ENCODE assay signal across 9 cellular contexts in the genomic region with DNA sequence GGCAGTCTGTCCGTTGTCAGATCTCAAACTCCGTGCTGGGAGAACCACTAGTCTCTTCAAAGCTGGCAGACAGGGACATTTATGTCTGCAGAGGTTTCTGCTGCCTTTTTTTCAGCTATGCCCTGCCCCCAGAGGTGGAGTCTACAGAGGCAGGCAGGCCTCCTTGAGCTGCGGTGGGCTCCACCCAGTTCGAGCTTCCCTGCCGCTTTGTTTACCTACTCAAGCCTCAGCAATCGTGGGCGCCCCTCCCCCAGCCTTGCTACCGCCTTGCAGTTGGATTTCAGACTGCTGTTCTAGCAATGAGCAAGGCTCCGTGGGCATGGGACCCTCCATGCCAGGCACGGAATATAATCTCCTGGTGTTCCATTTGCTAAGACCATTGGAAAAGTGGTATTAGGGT. TPM values are rescaled to one million over a fixed set of nuclear protein-coding genes. Genes with fewer than 3 reads are reported as not detected.
A peak's percentile ranks its signal among the peaks of the same experiment; 100 is the strongest.
DNase-seq lines count a peak whose midpoint lies in the region; ATAC-seq lines count a peak whose summit lies in the region.
"Not testable (repeated sequence)": the region's sequence is repeated elsewhere in the genome, so short reads cannot be mapped to it uniquely, and the experiment has no call there.
"Had no signal": no experiment of that assay in that cellular context is flagged by ENCODE, and none has a peak within 500 bp of the region (broad histone marks: within the 10 kb centered on the region; RNA-seq: fewer than 3 reads in every experiment).

No MANE protein-coding gene starts in this region.

- peak; percentile 45 for DNase-seq in Jurkat, Clone E6-1 (ENCODE audit: low read depth, low spot score)
- DNase-seq in T-helper 2 cell: peak in 3 of 5 experiments; percentile 11 to 65 (median 14)
- peak; percentile 62 for DNase-seq in activated CD4-positive, alpha-beta T cell treated with anti-CD3 and anti-CD28 coated beads, Interleukin-2, amount 10 ng/mL, durations not matched to agents 7 days and 5 days
- DNase-seq in activated T-cell treated with anti-CD3 and anti-CD28 coated beads, Interleukin-2, amount 50 U/mL, for 1 hour: peak; percentile 55
- DNase-seq in activated naive CD4-positive, alpha-beta T cell treated with anti-CD3 and anti-CD28 coated beads for 36 hours: peak; percentile 47
- not testable (repeated sequence) for DNase-seq in central memory CD8-positive, alpha-beta T cell (ENCODE audit: low spot score in 2 of 2)
- DNase-seq in stimulated activated CD4-positive, alpha-beta T cell treated with anti-CD3 and anti-CD28 coated beads, Interleukin-15, amount 100 ng/mL, for 24 hours: peak; percentile 37

- H3K4me3 Mint-ChIP-seq in activated CD4-positive, alpha-beta T cell treated with anti-CD3 and anti-CD28 coated beads, Interleukin-2, amount 10 ng/mL, durations not matched to agents 7 days and 5 days; activated naive CD4-positive, alpha-beta T cell treated with anti-CD3 and anti-CD28 coated beads for 36 hours: not testable (repeated sequence)
- H3K4me3 Mint-ChIP-seq in central memory CD8-positive, alpha-beta T cell: peak overlapping the region; percentile 44

- peaks cover 25% of the 10 kb centered on the region for H3K9me3 Mint-ChIP-seq in activated CD4-positive, alpha-beta T cell treated with anti-CD3 and anti-CD28 coated beads, Interleukin-2, amount 10 ng/mL, durations not matched to agents 7 days and 5 days
- H3K9me3 Mint-ChIP-seq in activated naive CD4-positive, alpha-beta T cell treated with anti-CD3 and anti-CD28 coated beads for 36 hours: peaks cover 12% of the 10 kb centered on the region
- H3K9me3 Mint-ChIP-seq in central memory CD8-positive, alpha-beta T cell: not testable (repeated sequence)

- CTCF ChIA-PET in activated CD4-positive, alpha-beta T cell treated with anti-CD3 and anti-CD28 coated beads, Interleukin-2, amount 10 ng/mL, durations not matched to agents 7 days and 5 days (lab: Charles Lee): interaction anchor here (1.4 kb wide), 1 partner anchor 33 kb away, joined by 3 read pairs; no protein-coding TSS in a partner anchor
- CTCF ChIA-PET in activated naive CD4-positive, alpha-beta T cell treated with anti-CD3 and anti-CD28 coated beads for 36 hours (lab: Charles Lee): interaction anchor here (1.8 kb wide), 1 partner anchor 210 kb away, joined by 3 read pairs; no protein-coding TSS in a partner anchor

- POLR2A ChIA-PET in activated CD4-positive, alpha-beta T cell treated with anti-CD3 and anti-CD28 coated beads, Interleukin-2, amount 10 ng/mL, durations not matched to agents 7 days and 5 days (lab: Charles Lee): not testable (repeated sequence)

- H3K4me1 Mint-ChIP-seq in activated CD4-positive, alpha-beta T cell treated with anti-CD3 and anti-CD28 coated beads, Interleukin-2, amount 10 ng/mL, durations not matched to agents 7 days and 5 days: peaks cover 60% of the 10 kb centered on the region
- peaks cover 47% of the 10 kb centered on the region for H3K4me1 Mint-ChIP-seq in activated naive CD4-positive, alpha-beta T cell treated with anti-CD3 and anti-CD28 coated beads for 36 hours (ENCODE audit: low read depth)
- H3K4me1 Mint-ChIP-seq in central memory CD8-positive, alpha-beta T cell: peaks cover 28% of the 10 kb centered on the region

- H3K27ac Mint-ChIP-seq in activated CD4-positive, alpha-beta T cell treated with anti-CD3 and anti-CD28 coated beads, Interleukin-2, amount 10 ng/mL, durations not matched to agents 7 days and 5 days: peak overlapping the region; percentile 71
- H3K27ac Mint-ChIP-seq in activated naive CD4-positive, alpha-beta T cell treated with anti-CD3 and anti-CD28 coated beads for 36 hours; central memory CD8-positive, alpha-beta T cell (ENCODE audit: low read depth): not testable (repeated sequence)

- H3K36me3 Mint-ChIP-seq in activated CD4-positive, alpha-beta T cell treated with anti-CD3 and anti-CD28 coated beads, Interleukin-2, amount 10 ng/mL, durations not matched to agents 7 days and 5 days (ENCODE audit: low read depth): peaks cover 49% of the 10 kb centered on the region
- not testable (repeated sequence) for H3K36me3 Mint-ChIP-seq in activated naive CD4-positive, alpha-beta T cell treated with anti-CD3 and anti-CD28 coated beads for 36 hours (ENCODE audit: low read depth); central memory CD8-positive, alpha-beta T cell (ENCODE audit: insufficient read depth)

- ATAC-seq in central memory CD8-positive, alpha-beta T cell (replicated peaks; ENCODE audit: extremely low read depth, poor library complexity, severe bottlenecking): not testable (repeated sequence)

- not testable (repeated sequence) for H3K4me3 ChIP-seq in Jurkat, Clone E6-1 (ENCODE audit: low read length)

- H3K27me3 Mint-ChIP-seq in activated CD4-positive, alpha-beta T cell treated with anti-CD3 and anti-CD28 coated beads, Interleukin-2, amount 10 ng/mL, durations not matched to agents 7 days and 5 days; activated naive CD4-positive, alpha-beta T cell treated with anti-CD3 and anti-CD28 coated beads for 36 hours (ENCODE audit: low read depth); central memory CD8-positive, alpha-beta T cell: not testable (repeated sequence)

- intact Hi-C loops in activated naive CD4-positive, alpha-beta T cell treated with anti-CD3 and anti-CD28 coated beads for 36 hours (cut with micrococcal nuclease): not testable (repeated sequence)

RNA-seq across cellular contexts. Expression of gene SPON1, which starts 23.7 kb away (rescaled TPM):
- not detected for polyA plus RNA-seq in Jurkat, Clone E6-1 (2012; ENCODE audit: insufficient read depth, insufficient read length)
- total RNA-seq in activated CD4-positive, alpha-beta T cell treated with anti-CD3 and anti-CD28 coated beads, Interleukin-2, amount 10 ng/mL, durations not matched to agents 7 days and 5 days: 1 to 10 TPM; 1.4 to 1.6 TPM
- under 1 TPM; 0.24 to 0.25 TPM for total RNA-seq in activated naive CD4-positive, alpha-beta T cell treated with anti-CD3 and anti-CD28 coated beads for 36 hours
- polyA plus RNA-seq: A549, BJ had no signal
